ENCODE assay signal across 13 cellular contexts in the genomic region with DNA sequence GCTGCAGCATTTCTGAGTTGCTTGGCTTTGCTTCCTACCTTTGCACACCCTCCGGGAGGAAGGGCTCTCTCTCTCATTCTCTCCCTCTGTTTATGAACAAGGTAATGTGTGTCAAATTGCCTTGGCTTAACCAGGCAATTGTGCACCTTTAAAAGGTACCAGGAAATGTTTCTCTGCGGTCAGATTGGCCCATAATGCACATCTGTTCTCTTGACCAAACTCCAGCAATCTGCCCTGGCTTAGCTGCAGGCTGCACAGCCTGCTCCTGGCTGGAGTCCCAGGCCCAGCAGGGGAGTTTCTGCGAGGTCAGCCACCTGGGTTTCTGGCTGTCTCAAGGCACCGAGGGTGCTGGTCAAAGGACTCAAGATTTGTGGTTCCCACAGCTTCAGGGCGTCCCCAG.
DNase-seq lines count a peak whose midpoint lies in the region; ATAC-seq, FAIRE-seq and TF ChIP-seq lines count a peak whose summit lies in the region.
"Had no signal": no experiment of that assay in that cellular context is flagged by ENCODE, and none has a peak within 500 bp of the region (broad histone marks: within the 10 kb centered on the region; RNA-seq: fewer than 3 reads in every experiment).

No MANE protein-coding gene starts in this region.

- TF ChIP-seq CTCF in body of pancreas (IDR thresholded peaks at IDR 0.05) (no peak), osteocyte (IDR thresholded peaks at IDR 0.05) (no peak)

- no peaks in the 10 kb centered on the region for H3K36me3 Mint-ChIP-seq in osteocyte (ENCODE audit: unreplicated experiment)

- H3K9me3 ChIP-seq in body of pancreas = no peaks in the 10 kb centered on the region
- H3K9me3 ChIP-seq in small intestine (ENCODE audit: control insufficient read depth, low read depth) = no peaks in the 10 kb centered on the region
- H3K9me3 ChIP-seq: esophagus squamous epithelium had no signal

- peak; percentile 58 for DNase-seq in KBM-7
- peak; percentile 47 for DNase-seq in NCI-H446 treated with DMSO at 0.1 percent for 48 hours (lab: John Stamatoyannopoulos, UW)
- DNase-seq in body of pancreas = peak; percentile 84 to 93 (median 91)
- peak; percentile 51 for DNase-seq in small intestine
- DNase-seq in dedifferentiated amniotic fluid mesenchymal stem cell (ENCODE audit: extremely low spot score) = no peak
- DNase-seq in osteocyte (ENCODE audit: extremely low spot score, unreplicated experiment) = no peak
- DNase-seq: activated CD4-positive, alpha-beta memory T cell treated with anti-CD3 and anti-CD28 coated beads, Interleukin-2, amount 10 ng/mL, durations not matched to agents 7 days and 5 days; activated gamma-delta T cell; esophagus squamous epithelium; GM23248; T-helper 1 cell had no signal

- no peaks in the 10 kb centered on the region for H3K36me3 ChIP-seq in body of pancreas (replicated peaks in 1 of 2; ENCODE audit: insufficient read depth in 1 of 2, low read depth in 2 of 2)
- no peaks in the 10 kb centered on the region for H3K36me3 ChIP-seq in small intestine (ENCODE audit: control insufficient read depth in 2 of 2, insufficient read depth in 2 of 2, low read length in 2 of 2)
- H3K36me3 ChIP-seq: esophagus squamous epithelium had no signal

- H3K27ac ChIP-seq in body of pancreas = peak overlapping the region; percentile 56 to 74 (median 66)
- H3K27ac ChIP-seq in small intestine (ENCODE audit: low read depth in 1 of 2, low read length in 1 of 2) = no peak overlapping the region
- H3K27ac ChIP-seq: esophagus squamous epithelium, GM23248 had no signal

- H3K27ac Mint-ChIP-seq in osteocyte (ENCODE audit: unreplicated experiment) = no peak overlapping the region
- H3K27ac Mint-ChIP-seq: activated CD4-positive, alpha-beta memory T cell treated with anti-CD3 and anti-CD28 coated beads, Interleukin-2, amount 10 ng/mL, durations not matched to agents 7 days and 5 days; IgD-negative memory B cell had no signal

- 13 to 16% methylated on average over 5 of the region's 5 CpGs for WGBS in body of pancreas, 2 donors
- WGBS in small intestine, 3 donors = 12 to 37% (median 23%) methylated on average over 5 of the region's 5 CpGs

- no peak overlapping the region for H3K4me3 Mint-ChIP-seq in osteocyte (ENCODE audit: unreplicated experiment)
- H3K4me3 Mint-ChIP-seq: activated CD4-positive, alpha-beta memory T cell treated with anti-CD3 and anti-CD28 coated beads, Interleukin-2, amount 10 ng/mL, durations not matched to agents 7 days and 5 days; IgD-negative memory B cell had no signal

- H3K4me3 ChIP-seq in body of pancreas (no peak overlapping the region), small intestine (ENCODE audit: low read depth in 1 of 2, low read length in 2 of 2) (no peak overlapping the region)
- H3K4me3 ChIP-seq: esophagus squamous epithelium, GM23248 had no signal

- peaks cover 21% of the 10 kb centered on the region for H3K4me1 ChIP-seq in body of pancreas
- H3K4me1 ChIP-seq in small intestine (ENCODE audit: control insufficient read depth in 2 of 2, insufficient read depth in 1 of 2, low read depth in 1 of 2, low read length in 1 of 2) = no peaks in the 10 kb centered on the region
- H3K4me1 ChIP-seq: esophagus squamous epithelium had no signal

- H3K4me1 Mint-ChIP-seq in osteocyte (ENCODE audit: unreplicated experiment) = no peaks in the 10 kb centered on the region
- H3K4me1 Mint-ChIP-seq: activated CD4-positive, alpha-beta memory T cell treated with anti-CD3 and anti-CD28 coated beads, Interleukin-2, amount 10 ng/mL, durations not matched to agents 7 days and 5 days; IgD-negative memory B cell had no signal

- in situ Hi-C loops in KBM-7 (cut with MboI; ENCODE audit: low pct_unique_long_range_greater_than_20kb, low sequenced_read_pairs) = no loop called here

- TF ChIP-seq POLR2A in body of pancreas (IDR thresholded peaks at IDR 0.05) = no peak

- ATAC-seq in body of pancreas (peak; percentile 99), HG03139 (IDR thresholded peaks at IDR 0.05; ENCODE audit: unreplicated experiment) (no peak)

- no peak for FAIRE-seq in small intestine (lab: Jason Lieb, UNC)

- H3K27me3 ChIP-seq in body of pancreas (no peaks in the 10 kb centered on the region), small intestine (ENCODE audit: control insufficient read depth in 2 of 2, insufficient read depth in 2 of 2, low read length in 2 of 2) (no peaks in the 10 kb centered on the region)

- H3K9me3 Mint-ChIP-seq in osteocyte (ENCODE audit: unreplicated experiment) = no peaks in the 10 kb centered on the region
- H3K9me3 Mint-ChIP-seq: activated CD4-positive, alpha-beta memory T cell treated with anti-CD3 and anti-CD28 coated beads, Interleukin-2, amount 10 ng/mL, durations not matched to agents 7 days and 5 days; IgD-negative memory B cell had no signal

- intact Hi-C loops in body of pancreas (cut with DNase I) = no loop called here

- H3K27me3 Mint-ChIP-seq in osteocyte (ENCODE audit: unreplicated experiment) = no peaks in the 10 kb centered on the region

Comparison
In these comparisons a context has a peak if more than half of its experiments do, and no peak if none do; other contexts are left out.
1. DNase-seq: peak in KBM-7 (single experiment), NCI-H446 treated with DMSO at 0.1 percent for 48 hours (single experiment), body of pancreas (4 of 4) and small intestine (single experiment); none in dedifferentiated amniotic fluid mesenchymal stem cell (single experiment) and osteocyte (single experiment).
2. H3K27ac ChIP-seq: peak in body of pancreas (4 of 4); none in small intestine (0 of 2).